In the genomic region with DNA sequence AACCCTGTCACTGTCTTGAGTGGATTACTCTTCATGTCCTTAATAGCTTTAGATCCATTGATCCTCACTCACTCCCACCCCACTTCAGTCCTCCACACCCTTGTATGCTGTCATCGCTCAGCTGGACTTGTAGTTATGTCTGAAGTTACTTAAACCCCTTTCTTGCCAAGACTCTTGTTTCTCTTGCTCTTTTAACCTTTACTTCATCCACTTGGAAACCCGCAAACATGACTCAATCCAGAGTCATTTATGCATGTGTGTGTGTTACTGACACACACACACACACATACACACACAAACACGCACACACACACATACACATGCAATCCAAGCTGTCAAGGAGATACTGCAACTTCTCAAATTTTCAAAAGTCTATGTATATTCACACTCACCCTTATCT, we compare ENCODE assay signal across 13 cellular contexts.
DNase-seq lines count a peak whose midpoint lies in the region; ATAC-seq and TF ChIP-seq lines count a peak whose summit lies in the region.
"Had no signal": no experiment of that assay in that cellular context is flagged by ENCODE, and none has a peak within 500 bp of the region (broad histone marks: within the 10 kb centered on the region; RNA-seq: fewer than 3 reads in every experiment).

No MANE protein-coding gene starts in this region.

- ATAC-seq in psoas muscle (peak; percentile 39 to 72 (median 51)), HG03159 (IDR thresholded peaks at IDR 0.05; ENCODE audit: unreplicated experiment) (no peak), HG03097 (IDR thresholded peaks at IDR 0.05; ENCODE audit: low FRiP score, unreplicated experiment) (no peak), HG03045 (IDR thresholded peaks at IDR 0.05; ENCODE audit: unreplicated experiment) (no peak)

- H3K4me3 ChIP-seq in fibroblast of mammary gland (ENCODE audit: control insufficient read depth, low read depth, low read length) (no peak overlapping the region), psoas muscle (no peak overlapping the region)

- H3K27me3 ChIP-seq in psoas muscle (ENCODE audit: insufficient read depth in 3 of 3, low read length in 2 of 3): no peaks in the 10 kb centered on the region

- TF ChIP-seq CTCF in fibroblast of mammary gland (conservative IDR thresholded peaks at IDR 0.05; ENCODE audit: control insufficient read depth, insufficient read depth, low read depth, low read length) (no peak), psoas muscle (IDR thresholded peaks at IDR 0.05) (no peak)

- no peak overlapping the region for H3K27ac ChIP-seq in psoas muscle

- H3K4me1 ChIP-seq in psoas muscle: peaks cover 18% of the 10 kb centered on the region

- H3K9me3 ChIP-seq in psoas muscle: no peaks in the 10 kb centered on the region

- intact Hi-C loops in psoas muscle (cut with DNase I): no loop called here

- 71 to 85% (median 82%) methylated on average over 3 of the region's 3 CpGs for WGBS in psoas muscle, 3 donors

- peaks cover 2 to 63% of the 10 kb centered on the region in 2 donors for H3K36me3 ChIP-seq in psoas muscle (ENCODE audit: insufficient read depth in 1 of 2, low read depth in 1 of 2)

- DNase-seq in EH (ENCODE audit: low read depth) (peak; percentile 71), NCI-H226 (peak; percentile 80), fibroblast of mammary gland (ENCODE audit: low read depth) (peak; percentile 99), psoas muscle (no peak)
- DNase-seq in activated CD4-positive, alpha-beta T cell treated with anti-CD3 and anti-CD28 coated beads, Interleukin-2, amount 50 U/mL, for 48 hours: no peak
- DNase-seq: activated CD8-positive, alpha-beta memory T cell treated with anti-CD3 and anti-CD28 coated beads, Interleukin-2, amount 50 U/mL, for 4 hours; activated naive CD8-positive, alpha-beta T cell treated with anti-CD3 and anti-CD28 coated beads, Interleukin-2, amount 10 ng/mL, durations not matched to agents 7 days and 5 days; effector CD8-positive, alpha-beta T cell; MV-4-11; right cardiac atrium had no signal

Comparison
In these comparisons a context has a peak if more than half of its experiments do, and no peak if none do; other contexts are left out.
1. DNase-seq: peak in EH (single experiment), NCI-H226 (single experiment) and fibroblast of mammary gland (single experiment); none in psoas muscle (0 of 2) and activated CD4-positive, alpha-beta T cell treated with anti-CD3 and anti-CD28 coated beads, Interleukin-2, amount 50 U/mL, for 48 hours (0 of 2).
2. ATAC-seq: peak in psoas muscle (4 of 4); none in HG03159 (single experiment), HG03097 (single experiment) and HG03045 (single experiment).